Comparison of ENCODE assay signal across 23 cellular contexts in genomic region chr10:85537561-85537960, GRCh38.
DNase-seq lines count a peak whose midpoint lies in the region; FAIRE-seq and TF ChIP-seq lines count a peak whose summit lies in the region.
"Had no signal": no experiment of that assay in that cellular context is flagged by ENCODE, and none has a peak within 500 bp of the region (broad histone marks: within the 10 kb centered on the region; RNA-seq: fewer than 3 reads in every experiment).

No MANE protein-coding gene starts in this region.

- H3K9me3 ChIP-seq in hepatocyte (ENCODE audit: low read depth): no peaks in the 10 kb centered on the region
- H3K9me3 ChIP-seq: A549, BE2C, BLaER1 had no signal

- TF ChIP-seq CTCF in bronchial epithelial cell (IDR thresholded peaks at IDR 0.05; ENCODE audit: insufficient read depth, low read length, severe bottlenecking) (no peak), hepatocyte (IDR thresholded peaks at IDR 0.05; ENCODE audit: poor library complexity) (no peak)

- H3K4me1 ChIP-seq in hepatocyte (ENCODE audit: insufficient read depth): peaks cover 8% of the 10 kb centered on the region
- H3K4me1 ChIP-seq: A549, BE2C, BLaER1 had no signal

- no peaks in the 10 kb centered on the region for H3K79me2 ChIP-seq in hepatocyte

- FAIRE-seq in bronchial epithelial cell (lab: Jason Lieb, UNC): no peak
- FAIRE-seq: A549, G401.6, GM12891, GM19239 had no signal

- no peak overlapping the region for H3K4me2 ChIP-seq in hepatocyte
- H3K4me2 ChIP-seq: A549, BLaER1 had no signal

- no peaks in the 10 kb centered on the region for H3K9me2 ChIP-seq in hepatocyte (replicated peaks; ENCODE audit: insufficient read depth)

- H3K27ac ChIP-seq in hepatocyte: peak overlapping the region; percentile 90
- H3K27ac ChIP-seq: 22Rv1, A549, BLaER1 had no signal

- no peak overlapping the region for H3K4me3 ChIP-seq in bronchial epithelial cell (ENCODE audit: low read depth, low read length)
- no peak overlapping the region for H3K4me3 ChIP-seq in hepatocyte
- H3K4me3 ChIP-seq: A549, BLaER1 had no signal

- H3K36me3 ChIP-seq in bronchial epithelial cell (ENCODE audit: control insufficient read depth, insufficient read depth, low read length) (no peaks in the 10 kb centered on the region), hepatocyte (replicated peaks; ENCODE audit: insufficient read depth, low read depth) (no peaks in the 10 kb centered on the region)
- H3K36me3 ChIP-seq: BE2C, BLaER1 had no signal

- DNase-seq in NCI-H748 (lab: John Stamatoyannopoulos, UW; ENCODE audit: unreplicated experiment) (peak; percentile 61), NCI-H748 treated with DMSO at 0.1 percent for 48 hours (lab: John Stamatoyannopoulos, UW) (no peak), NCI-H69 (lab: John Stamatoyannopoulos, UW) (peak; percentile 9), bronchial epithelial cell (ENCODE audit: low read depth) (peak; percentile 56), hepatocyte (ENCODE audit: low spot score) (no peak), AML-193 (lab: John Stamatoyannopoulos, UW) (no peak), SW480 (ENCODE audit: low spot score) (no peak), midbrain (lab: John Stamatoyannopoulos, UW) (no peak)
- DNase-seq: BE2C; C1 segment of cervical spinal cord; CD4-positive, alpha-beta memory T cell; CD4-positive, CD25-positive, alpha-beta regulatory T cell; CD8-positive, alpha-beta memory T cell; COR-L47; DMS 273 treated with DMSO at 0.1 percent for 48 hours; DMS79 treated with DMSO at 0.1 percent for 48 hours; GF-D8 had no signal

- no peaks in the 10 kb centered on the region for H4K20me1 ChIP-seq in hepatocyte (ENCODE audit: insufficient read depth, poor library complexity, severe bottlenecking)
- H4K20me1 ChIP-seq: BLaER1 had no signal

- H2AFZ ChIP-seq in hepatocyte: no peak overlapping the region

- no peaks in the 10 kb centered on the region for H3K27me3 ChIP-seq in bronchial epithelial cell (ENCODE audit: control insufficient read depth, insufficient read depth, low read length)
- H3K27me3 ChIP-seq in hepatocyte: no peaks in the 10 kb centered on the region
- H3K27me3 ChIP-seq: BE2C, BLaER1 had no signal

Comparison
In these comparisons a context has a peak if more than half of its experiments do, and no peak if none do; other contexts are left out.
1. DNase-seq: peak in NCI-H748 (single experiment), NCI-H69 (single experiment) and bronchial epithelial cell (single experiment); none in NCI-H748 treated with DMSO at 0.1 percent for 48 hours (single experiment), hepatocyte (single experiment), AML-193 (0 of 2), SW480 (single experiment) and midbrain (single experiment).